17 cellular contexts compared by ENCODE assay signal in genomic region chr6:5992551-5993225, GRCh38. TPM values are rescaled to one million over a fixed set of nuclear protein-coding genes. Genes with fewer than 3 reads are reported as not detected.
DNase-seq lines count a peak whose midpoint lies in the region; TF ChIP-seq lines count a peak whose summit lies in the region.
"Had no signal": no experiment of that assay in that cellular context is flagged by ENCODE, and none has a peak within 500 bp of the region (broad histone marks: within the 10 kb centered on the region; RNA-seq: fewer than 3 reads in every experiment).

No MANE protein-coding gene starts in this region.

- no peaks in the 10 kb centered on the region for H3K9me2 ChIP-seq in neural cell (ENCODE audit: insufficient read depth, low read length)

- H2AFZ ChIP-seq in neural cell (ENCODE audit: low read depth, low read length) = no peak overlapping the region
- no peak overlapping the region for H2AFZ ChIP-seq in mammary epithelial cell (ENCODE audit: low read depth, low read length)

- peaks cover 7% of the 10 kb centered on the region for H3K4me1 ChIP-seq in mammary epithelial cell (ENCODE audit: insufficient read depth, low read length)

- H4K20me1 ChIP-seq in neural cell (ENCODE audit: insufficient read depth) (no peaks in the 10 kb centered on the region), mammary epithelial cell (ENCODE audit: insufficient read depth, low read length) (no peaks in the 10 kb centered on the region)

- H3K27ac ChIP-seq in neural cell (ENCODE audit: low read length) (no peak overlapping the region), mammary epithelial cell (ENCODE audit: insufficient read depth, low read depth, low read length) (no peak overlapping the region)

- peaks cover 31% of the 10 kb centered on the region for H3K4me1 Mint-ChIP-seq in glutamatergic neuron (ENCODE audit: low read depth, unreplicated experiment)

- no peaks in the 10 kb centered on the region for H3F3A ChIP-seq in neural cell (ENCODE audit: insufficient read depth, low read length, poor library complexity, severe bottlenecking)

- in situ Hi-C loops in astrocyte of the cerebellum (cut with HindIII; ENCODE audit: low sequenced_read_pairs) (no loop called here), mammary epithelial cell (cut with MboI; ENCODE audit: low sequenced_read_pairs in 2 of 2) (no loop called here)

- H3K9ac ChIP-seq in neural cell (ENCODE audit: low read length) = no peak overlapping the region
- H3K9ac ChIP-seq in mammary epithelial cell (ENCODE audit: insufficient read depth, low read length) = no peak overlapping the region

- no peak overlapping the region for H3K27ac Mint-ChIP-seq in glutamatergic neuron (ENCODE audit: unreplicated experiment)
- H3K27ac Mint-ChIP-seq: CD4-positive, alpha-beta T cell had no signal

- H3K9me3 Mint-ChIP-seq in glutamatergic neuron (ENCODE audit: unreplicated experiment) = peaks cover 15% of the 10 kb centered on the region
- H3K9me3 Mint-ChIP-seq: CD4-positive, alpha-beta T cell had no signal

- TF ChIP-seq CTCF in astrocyte of the cerebellum (IDR thresholded peaks at IDR 0.05; ENCODE audit: low read depth, low read length, missing control alignments) = peak; percentile 2
- no peak for TF ChIP-seq CTCF in glutamatergic neuron (IDR thresholded peaks at IDR 0.05; ENCODE audit: partially characterized antibody, unreplicated experiment)
- no peak for TF ChIP-seq CTCF in neural cell (IDR thresholded peaks at IDR 0.05; ENCODE audit: poor library complexity, severe bottlenecking)
- TF ChIP-seq CTCF in mammary epithelial cell (conservative IDR thresholded peaks at IDR 0.05 in 1 of 2, IDR thresholded peaks at IDR 0.05 in 1 of 2; ENCODE audit: extremely low read depth in 1 of 2, insufficient read depth in 1 of 2, low read depth in 1 of 2, low read length in 2 of 2) = no peak

- H3K36me3 Mint-ChIP-seq in glutamatergic neuron (ENCODE audit: unreplicated experiment) = peaks cover 17% of the 10 kb centered on the region

- H3K4me2 ChIP-seq in neural cell (ENCODE audit: low read length) (no peak overlapping the region), mammary epithelial cell (ENCODE audit: insufficient read depth, low read depth, low read length) (no peak overlapping the region)

- peak; percentile 67 for DNase-seq in H7
- no peak for DNase-seq in astrocyte of the cerebellum (ENCODE audit: low read depth)
- peak; percentile 42 for DNase-seq in glutamatergic neuron
- DNase-seq in mammary epithelial cell = no peak
- DNase-seq in MV-4-11 (lab: John Stamatoyannopoulos, UW) = no peak
- DNase-seq in GOT3 (lab: John Stamatoyannopoulos, UW) = no peak
- no peak for DNase-seq in hippocampal formation (lab: John Stamatoyannopoulos, UW)
- DNase-seq: Calu3; CD4-positive, alpha-beta T cell; DMS79 treated with DMSO at 0.1 percent for 48 hours; GF-D8; NCI-H1048; NCI-H1694; NCI-H2107; NCI-H345 had no signal

- no peaks in the 10 kb centered on the region for H3K36me3 ChIP-seq in H7 (replicated peaks; ENCODE audit: control insufficient read depth, insufficient read depth, low read length)
- H3K36me3 ChIP-seq in neural cell (ENCODE audit: insufficient read depth, low read length) = no peaks in the 10 kb centered on the region
- H3K36me3 ChIP-seq in mammary epithelial cell (ENCODE audit: insufficient read depth, low read length) = no peaks in the 10 kb centered on the region

- BruUV-seq in mammary epithelial cell (replicated peaks; lab: Mats Ljungman, UMichigan) = no TSS peak

- H3K27me3 Mint-ChIP-seq in glutamatergic neuron (ENCODE audit: unreplicated experiment) = peaks cover 15% of the 10 kb centered on the region

- peak; percentile 34 for TF ChIP-seq RAD21 in neural cell (conservative IDR thresholded peaks at IDR 0.05)

- no peak overlapping the region for H3K4me3 ChIP-seq in H7 (ENCODE audit: insufficient read depth, low read depth, low read length)
- no peak overlapping the region for H3K4me3 ChIP-seq in astrocyte of the cerebellum (ENCODE audit: low read depth, low read length)
- H3K4me3 ChIP-seq in neural cell (ENCODE audit: low read length) = no peak overlapping the region
- H3K4me3 ChIP-seq in mammary epithelial cell (replicated peaks in 1 of 3; ENCODE audit: insufficient read depth in 1 of 3, low read depth in 2 of 3, low read length in 3 of 3) = no peak overlapping the region

- CTCF ChIA-PET in mammary epithelial cell (lab: Charles Lee; ENCODE audit: low non-redundant PET) = no interaction called here

- peaks cover 68% of the 10 kb centered on the region for H3K27me3 ChIP-seq in H7 (ENCODE audit: control insufficient read depth, insufficient read depth, low read length)
- H3K27me3 ChIP-seq in neural cell (ENCODE audit: insufficient read depth, low read depth, low read length) = peaks cover 64% of the 10 kb centered on the region
- peaks cover 30% of the 10 kb centered on the region for H3K27me3 ChIP-seq in mammary epithelial cell (ENCODE audit: insufficient read depth, low read length)

- no peak overlapping the region for H3K4me3 Mint-ChIP-seq in glutamatergic neuron (ENCODE audit: unreplicated experiment)

- no peaks in the 10 kb centered on the region for H3K79me2 ChIP-seq in neural cell (replicated peaks; ENCODE audit: insufficient read depth, low read length)
- no peaks in the 10 kb centered on the region for H3K79me2 ChIP-seq in mammary epithelial cell (ENCODE audit: insufficient read depth, low read length)

- dilution Hi-C loops in mammary epithelial cell (cut with HindIII; ENCODE audit: low sequenced_read_pairs) = no loop called here

- WGBS in mammary epithelial cell (ENCODE audit: low coverage, missing lambda C conversion rate) = 63% methylated on average over 4 of the region's 10 CpGs

- intact Hi-C loops in mammary epithelial cell (cut with micrococcal nuclease) = no loop called here

- no peak for TF ChIP-seq EP300 in neural cell (conservative IDR thresholded peaks at IDR 0.05; ENCODE audit: poor library complexity, severe bottlenecking)

- H3K9me3 ChIP-seq in neural cell (ENCODE audit: low read length) (no peaks in the 10 kb centered on the region), mammary epithelial cell (replicated peaks; ENCODE audit: insufficient read depth, low read length) (peaks cover 7% of the 10 kb centered on the region)

TF ChIP-seq in neural cell, 6 proteins besides CTCF, POLR2A, EP300 and RAD21:
- TF ChIP-seq MXI1 (conservative IDR thresholded peaks at IDR 0.05; ENCODE audit: poor library complexity, severe bottlenecking) (no peak), TAF1 (IDR thresholded peaks at IDR 0.05; ENCODE audit: low read depth) (no peak), SMC3 (conservative IDR thresholded peaks at IDR 0.05; ENCODE audit: poor library complexity) (peak; percentile 25), REST (IDR thresholded peaks at IDR 0.05; ENCODE audit: borderline replicate concordance) (no peak), POLR2AphosphoS5 (IDR thresholded peaks at IDR 0.05) (no peak), EZH2 (IDR thresholded peaks at IDR 0.05; ENCODE audit: borderline replicate concordance, insufficient read depth, low read length, poor library complexity, severe bottlenecking) (no peak)

RNA-seq across cellular contexts. Expression of gene NRN1, which starts 14.0 kb away (rescaled TPM):
- 0.63 TPM in 1 of 2 replicates, not detected in the other for total RNA-seq in H7 (2014; rRNA removed; shearing (Covaris generic))
- total RNA-seq in glutamatergic neuron (ENCODE audit: unreplicated experiment) = 48.5 TPM
- 3.5 and 4.4 TPM in 2 replicates for polyA plus RNA-seq in neural cell
- 2.0 and 2.2 TPM in 2 replicates for polyA minus RNA-seq in neural cell
- total RNA-seq in mammary epithelial cell = 1 to 10 TPM in 1 of 2 donors, under 1 TPM in 1; 0.17 to 4.2 TPM
- not detected for polyA plus RNA-seq in mammary epithelial cell
- polyA minus RNA-seq in mammary epithelial cell = not detected
- total RNA-seq: Calu3; CD4-positive, alpha-beta T cell; HT-29 had no signal

Comparison
In these comparisons a context has a peak if more than half of its experiments do, and no peak if none do; other contexts are left out.
1. DNase-seq: peak in H7 (single experiment) and glutamatergic neuron (single experiment); none in astrocyte of the cerebellum (single experiment), mammary epithelial cell (single experiment), MV-4-11 (single experiment), GOT3 (single experiment) and hippocampal formation (0 of 2).